Comparison of ENCODE assay signal across 3 cellular contexts in genomic region chr11:93845181-93846092, GRCh38.
TF ChIP-seq lines count a peak whose summit lies in the region.

No MANE protein-coding gene starts in this region.

TF ChIP-seq in SK-N-SH, 30 proteins besides CTCF, POLR2A, EP300 and RAD21 (continued from another document):
- TF ChIP-seq GATA2 (CRISPR knock-in tag; IDR thresholded peaks at IDR 0.05) (no peak), ELF1 (IDR thresholded peaks at IDR 0.05) (no peak), FOSL2 (IDR thresholded peaks at IDR 0.05; ENCODE audit: borderline replicate concordance, low read depth) (no peak), SIN3A (IDR thresholded peaks at IDR 0.05; ENCODE audit: borderline replicate concordance, low read depth, low read length) (no peak), FOXM1 (IDR thresholded peaks at IDR 0.05; ENCODE audit: low read depth) (no peak), MAX (IDR thresholded peaks at IDR 0.05; ENCODE audit: low read depth) (no peak), FOXJ3 (CRISPR knock-in tag; IDR thresholded peaks at IDR 0.05) (no peak), RCOR1 (IDR thresholded peaks at IDR 0.05; ENCODE audit: low read length) (no peak), EZH2phosphoT487 (IDR thresholded peaks at IDR 0.05; ENCODE audit: borderline replicate concordance, low read depth) (no peak), RXRA (IDR thresholded peaks at IDR 0.05; ENCODE audit: borderline replicate concordance, low read depth) (no peak), RFX5 (IDR thresholded peaks at IDR 0.05; ENCODE audit: low read length) (no peak)
- TF ChIP-seq, protein P1, sequence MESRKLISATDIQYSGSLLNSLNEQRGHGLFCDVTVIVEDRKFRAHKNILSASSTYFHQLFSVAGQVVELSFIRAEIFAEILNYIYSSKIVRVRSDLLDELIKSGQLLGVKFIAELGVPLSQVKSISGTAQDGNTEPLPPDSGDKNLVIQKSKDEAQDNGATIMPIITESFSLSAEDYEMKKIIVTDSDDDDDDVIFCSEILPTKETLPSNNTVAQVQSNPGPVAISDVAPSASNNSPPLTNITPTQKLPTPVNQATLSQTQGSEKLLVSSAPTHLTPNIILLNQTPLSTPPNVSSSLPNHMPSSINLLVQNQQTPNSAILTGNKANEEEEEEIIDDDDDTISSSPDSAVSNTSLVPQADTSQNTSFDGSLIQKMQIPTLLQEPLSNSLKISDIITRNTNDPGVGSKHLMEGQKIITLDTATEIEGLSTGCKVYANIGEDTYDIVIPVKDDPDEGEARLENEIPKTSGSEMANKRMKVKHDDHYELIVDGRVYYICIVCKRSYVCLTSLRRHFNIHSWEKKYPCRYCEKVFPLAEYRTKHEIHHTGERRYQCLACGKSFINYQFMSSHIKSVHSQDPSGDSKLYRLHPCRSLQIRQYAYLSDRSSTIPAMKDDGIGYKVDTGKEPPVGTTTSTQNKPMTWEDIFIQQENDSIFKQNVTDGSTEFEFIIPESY (IDR thresholded peaks at IDR 0.05; ENCODE audit: borderline replicate concordance, low read depth), result no peak

TF ChIP-seq in SK-N-SH treated with all-trans-retinoic acid at 6 μM for 48 hours, 23 proteins besides CTCF, POLR2A, EP300 and RAD21:
- TF ChIP-seq, protein P2, sequence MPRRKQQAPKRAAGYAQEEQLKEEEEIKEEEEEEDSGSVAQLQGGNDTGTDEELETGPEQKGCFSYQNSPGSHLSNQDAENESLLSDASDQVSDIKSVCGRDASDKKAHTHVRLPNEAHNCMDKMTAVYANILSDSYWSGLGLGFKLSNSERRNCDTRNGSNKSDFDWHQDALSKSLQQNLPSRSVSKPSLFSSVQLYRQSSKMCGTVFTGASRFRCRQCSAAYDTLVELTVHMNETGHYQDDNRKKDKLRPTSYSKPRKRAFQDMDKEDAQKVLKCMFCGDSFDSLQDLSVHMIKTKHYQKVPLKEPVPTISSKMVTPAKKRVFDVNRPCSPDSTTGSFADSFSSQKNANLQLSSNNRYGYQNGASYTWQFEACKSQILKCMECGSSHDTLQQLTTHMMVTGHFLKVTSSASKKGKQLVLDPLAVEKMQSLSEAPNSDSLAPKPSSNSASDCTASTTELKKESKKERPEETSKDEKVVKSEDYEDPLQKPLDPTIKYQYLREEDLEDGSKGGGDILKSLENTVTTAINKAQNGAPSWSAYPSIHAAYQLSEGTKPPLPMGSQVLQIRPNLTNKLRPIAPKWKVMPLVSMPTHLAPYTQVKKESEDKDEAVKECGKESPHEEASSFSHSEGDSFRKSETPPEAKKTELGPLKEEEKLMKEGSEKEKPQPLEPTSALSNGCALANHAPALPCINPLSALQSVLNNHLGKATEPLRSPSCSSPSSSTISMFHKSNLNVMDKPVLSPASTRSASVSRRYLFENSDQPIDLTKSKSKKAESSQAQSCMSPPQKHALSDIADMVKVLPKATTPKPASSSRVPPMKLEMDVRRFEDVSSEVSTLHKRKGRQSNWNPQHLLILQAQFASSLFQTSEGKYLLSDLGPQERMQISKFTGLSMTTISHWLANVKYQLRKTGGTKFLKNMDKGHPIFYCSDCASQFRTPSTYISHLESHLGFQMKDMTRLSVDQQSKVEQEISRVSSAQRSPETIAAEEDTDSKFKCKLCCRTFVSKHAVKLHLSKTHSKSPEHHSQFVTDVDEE (CRISPR knock-in tag; IDR thresholded peaks at IDR 0.05), result no peak
- TF ChIP-seq, protein P3, sequence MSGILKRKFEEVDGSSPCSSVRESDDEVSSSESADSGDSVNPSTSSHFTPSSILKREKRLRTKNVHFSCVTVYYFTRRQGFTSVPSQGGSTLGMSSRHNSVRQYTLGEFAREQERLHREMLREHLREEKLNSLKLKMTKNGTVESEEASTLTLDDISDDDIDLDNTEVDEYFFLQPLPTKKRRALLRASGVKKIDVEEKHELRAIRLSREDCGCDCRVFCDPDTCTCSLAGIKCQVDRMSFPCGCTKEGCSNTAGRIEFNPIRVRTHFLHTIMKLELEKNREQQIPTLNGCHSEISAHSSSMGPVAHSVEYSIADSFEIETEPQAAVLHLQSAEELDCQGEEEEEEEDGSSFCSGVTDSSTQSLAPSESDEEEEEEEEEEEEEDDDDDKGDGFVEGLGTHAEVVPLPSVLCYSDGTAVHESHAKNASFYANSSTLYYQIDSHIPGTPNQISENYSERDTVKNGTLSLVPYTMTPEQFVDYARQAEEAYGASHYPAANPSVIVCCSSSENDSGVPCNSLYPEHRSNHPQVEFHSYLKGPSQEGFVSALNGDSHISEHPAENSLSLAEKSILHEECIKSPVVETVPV (CRISPR knock-in tag; IDR thresholded peaks at IDR 0.05), result no peak
- TF ChIP-seq ARNTL (CRISPR knock-in tag; IDR thresholded peaks at IDR 0.05; ENCODE audit: borderline replicate concordance, low read depth) (no peak), ESRRG (CRISPR knock-in tag; IDR thresholded peaks at IDR 0.05) (no peak), TCF4 (CRISPR knock-in tag; IDR thresholded peaks at IDR 0.05; ENCODE audit: borderline replicate concordance) (no peak), ZNF8 (CRISPR knock-in tag; IDR thresholded peaks at IDR 0.05) (no peak), RARB (CRISPR knock-in tag; IDR thresholded peaks at IDR 0.05) (no peak), ISL1 (CRISPR knock-in tag; IDR thresholded peaks at IDR 0.05) (no peak), PPARA (CRISPR knock-in tag; IDR thresholded peaks at IDR 0.05; ENCODE audit: borderline replicate concordance) (no peak), SNAI2 (CRISPR knock-in tag; IDR thresholded peaks at IDR 0.05) (no peak), ZNF70 (CRISPR knock-in tag; IDR thresholded peaks at IDR 0.05) (no peak), ZNF565 (CRISPR knock-in tag; conservative IDR thresholded peaks at IDR 0.05; ENCODE audit: low read depth) (no peak), BACH2 (CRISPR knock-in tag; IDR thresholded peaks at IDR 0.05; ENCODE audit: borderline replicate concordance) (no peak), GLIS3 (CRISPR knock-in tag; IDR thresholded peaks at IDR 0.05) (no peak)

TF ChIP-seq in IMR-90, 13 proteins besides CTCF, POLR2A, EP300 and RAD21 (continued from another document):
- TF ChIP-seq RFX5 (IDR thresholded peaks at IDR 0.05; ENCODE audit: low read depth, low read length), result no peak
- TF ChIP-seq SMC3 (IDR thresholded peaks at IDR 0.05; ENCODE audit: low read depth, low read length), result no peak
